ENCODE assay signal across 24 cellular contexts in genomic region chr1:18760156-18760555, GRCh38.
"Had no signal": no experiment of that assay in that cellular context is flagged by ENCODE, and none has a peak within 500 bp of the region (broad histone marks: within the 10 kb centered on the region; RNA-seq: fewer than 3 reads in every experiment).

No MANE protein-coding gene starts in this region.

- H3K9me3 ChIP-seq: colonic mucosa had no signal

- H3K4me3 ChIP-seq: colonic mucosa, coronary artery, dorsolateral prefrontal cortex, esophagus muscularis mucosa, esophagus squamous epithelium, gastrocnemius medialis, gastroesophageal sphincter, heart left ventricle, heart right ventricle had no signal

- H3K27ac ChIP-seq: colonic mucosa, coronary artery, dorsolateral prefrontal cortex, epithelial cell of prostate, esophagus muscularis mucosa, esophagus squamous epithelium, foreskin keratinocyte, gastrocnemius medialis, gastroesophageal sphincter, heart left ventricle, heart right ventricle had no signal

- ATAC-seq: effector memory CD8-positive, alpha-beta T cell; esophagus mucosa; foreskin keratinocyte; gastrocnemius medialis; gastroesophageal sphincter; heart left ventricle; heart right ventricle had no signal

- H3K4me1 ChIP-seq: colonic mucosa, esophagus muscularis mucosa, esophagus squamous epithelium, foreskin keratinocyte, gastrocnemius medialis, gastroesophageal sphincter, heart left ventricle, heart right ventricle had no signal

- DNase-seq: colonic mucosa; cortex of kidney; dermis blood vessel endothelial cell; dorsolateral prefrontal cortex; effector CD4-positive, alpha-beta T cell; effector CD8-positive, alpha-beta T cell; effector memory CD4-positive, alpha-beta T cell; effector memory CD8-positive, alpha-beta T cell; endodermal cell; erythroblast; esophagus squamous epithelium; foreskin fibroblast; foreskin keratinocyte; foreskin melanocyte; gastrocnemius medialis; glutamatergic neuron; head of caudate nucleus; heart left ventricle; heart right ventricle had no signal

- H3K36me3 ChIP-seq: colonic mucosa, esophagus muscularis mucosa, esophagus squamous epithelium, gastrocnemius medialis, gastroesophageal sphincter, heart left ventricle, heart right ventricle had no signal

- H3K27me3 ChIP-seq: colonic mucosa had no signal
